In genomic region chr20:25669826-25670422, GRCh38 we compare ENCODE assay signal across 11 cellular contexts. TPM values are rescaled to one million over a fixed set of nuclear protein-coding genes. Genes with fewer than 3 reads are reported as not detected.
DNase-seq lines count a peak whose midpoint lies in the region; ATAC-seq and TF ChIP-seq lines count a peak whose summit lies in the region.
"Had no signal": no experiment of that assay in that cellular context is flagged by ENCODE, and none has a peak within 500 bp of the region (broad histone marks: within the 10 kb centered on the region; RNA-seq: fewer than 3 reads in every experiment).

No MANE protein-coding gene starts in this region.

- ATAC-seq in DND-41 (ENCODE audit: insufficient read depth, low read depth): peak; percentile 63; the same call in 2 of the 3 replicates
- peak; percentile 27 for ATAC-seq in lung (ENCODE audit: insufficient read depth, low FRiP score)
- ATAC-seq in GM18861 (IDR thresholded peaks at IDR 0.05; ENCODE audit: unreplicated experiment): no peak
- no peak for ATAC-seq in HG02678 (IDR thresholded peaks at IDR 0.05; ENCODE audit: unreplicated experiment)
- ATAC-seq in GM21526 (IDR thresholded peaks at IDR 0.05; ENCODE audit: low FRiP score, unreplicated experiment): no peak

- H3K27ac ChIP-seq in DND-41 (ENCODE audit: low read length) (no peak overlapping the region), lung (ENCODE audit: low read depth in 1 of 2, low read length in 1 of 2) (no peak overlapping the region)
- H3K27ac ChIP-seq: SJSA1 had no signal

- H3K79me2 ChIP-seq in DND-41 (ENCODE audit: insufficient read depth, low read length): 0 out of 2 replicates have a peak, but pooled peaks cover 4% of the 10 kb centered on the region

- no peak overlapping the region for H2AFZ ChIP-seq in DND-41 (ENCODE audit: low read depth, low read length)

- no peak overlapping the region for H3K4me3 ChIP-seq in DND-41 (ENCODE audit: low read depth in 1 of 2, low read length in 2 of 2)
- H3K4me3 ChIP-seq in choroid plexus epithelial cell (ENCODE audit: low read depth, low read length): no peak overlapping the region
- no peak overlapping the region for H3K4me3 ChIP-seq in lung
- H3K4me3 ChIP-seq: SJSA1 had no signal

- no peak overlapping the region for H3K9ac ChIP-seq in DND-41 (ENCODE audit: low read depth, low read length)

- H3K4me2 ChIP-seq in DND-41 (ENCODE audit: insufficient read depth, low read length): no peak overlapping the region

- H3K27me3 ChIP-seq in DND-41 (ENCODE audit: insufficient read depth, low read length, poor library complexity) (no peaks in the 10 kb centered on the region), lung (ENCODE audit: control insufficient read depth, insufficient read depth) (no peaks in the 10 kb centered on the region)
- H3K27me3 ChIP-seq: SJSA1 had no signal

- no peaks in the 10 kb centered on the region for H4K20me1 ChIP-seq in DND-41 (ENCODE audit: insufficient read depth, low read length)

- peaks cover 28% of the 10 kb centered on the region for H3K36me3 ChIP-seq in DND-41 (ENCODE audit: insufficient read depth, low read length)
- H3K36me3 ChIP-seq in lung (ENCODE audit: control insufficient read depth in 2 of 2, insufficient read depth in 2 of 2, low read length in 2 of 2): peaks cover 8 to 19% of the 10 kb centered on the region in 2 donors

- H3K9me3 ChIP-seq in DND-41 (ENCODE audit: insufficient read depth, low read length, severe bottlenecking) (no peaks in the 10 kb centered on the region), lung (ENCODE audit: control insufficient read depth in 2 of 2, insufficient read depth in 1 of 2, low read length in 1 of 2) (peaks cover 0 to 2% of the 10 kb centered on the region in 2 donors)
- H3K9me3 ChIP-seq: SJSA1 had no signal

- WGBS in lung, 2 donors: 75 to 77% methylated on average over 7 of the region's 7 CpGs

- H3K4me1 ChIP-seq in DND-41 (ENCODE audit: insufficient read depth, low read length) (no peaks in the 10 kb centered on the region), lung (ENCODE audit: control insufficient read depth in 2 of 2, insufficient read depth in 2 of 2, low read length in 2 of 2) (no peaks in the 10 kb centered on the region)
- H3K4me1 ChIP-seq: SJSA1 had no signal

- TF ChIP-seq CTCF in DND-41 (IDR thresholded peaks at IDR 0.05; ENCODE audit: borderline replicate concordance, extremely low read depth, low read length, poor library complexity, severe bottlenecking): peak; percentile 43
- peak; percentile 51 for TF ChIP-seq CTCF in choroid plexus epithelial cell (conservative IDR thresholded peaks at IDR 0.05; ENCODE audit: low read depth, low read length)
- no peak for TF ChIP-seq CTCF in lung (IDR thresholded peaks at IDR 0.05; ENCODE audit: control extremely low read depth, extremely low read depth)

- DNase-seq in DND-41 (peak; percentile 25), LHCN-M2 (ENCODE audit: low read depth) (peak; percentile 83), choroid plexus epithelial cell (ENCODE audit: low read depth) (peak; percentile 84), lung (ENCODE audit: low spot score) (no peak), T1000 (lab: John Stamatoyannopoulos, UW) (no peak)
- DNase-seq: immature natural killer cell, NCI-H1417 treated with DMSO at 0.1 percent for 48 hours had no signal

RNA-seq across cellular contexts. Expression of gene ZNF337, which starts 26.7 kb away (rescaled TPM):
- total RNA-seq in LHCN-M2 (2014; rRNA removed) (12.5 and 13.1 TPM in 2 replicates), lung (10 to 100 TPM; 11.0 to 32.6 TPM)
- polyA plus RNA-seq in LHCN-M2 (2012): 6.2 TPM
- 1 to 10 TPM; 6.8 to 9.5 TPM for polyA plus RNA-seq in lung

RNA-seq across cellular contexts. Expression of gene NANP, which starts 46.1 kb away (rescaled TPM):
- total RNA-seq in LHCN-M2 (2014; rRNA removed) (8.6 TPM in 2 replicates), lung (1 to 10 TPM; 5.0 to 7.3 TPM)
- 3.5 TPM for polyA plus RNA-seq in LHCN-M2 (2012)
- 1 to 10 TPM; 2.4 to 3.7 TPM for polyA plus RNA-seq in lung

Comparison
In these comparisons a context has a peak if more than half of its experiments do, and no peak if none do; other contexts are left out.
1. ATAC-seq: peak in DND-41 (single experiment) and lung (single experiment); none in GM18861 (single experiment), HG02678 (single experiment) and GM21526 (single experiment).
2. DNase-seq: peak in DND-41 (single experiment), LHCN-M2 (single experiment) and choroid plexus epithelial cell (single experiment); none in lung (single experiment) and T1000 (single experiment).